In genomic region chr15:84600687-84601554, GRCh38 we compare ENCODE assay signal across 8 cellular contexts. TPM values are rescaled to one million over a fixed set of nuclear protein-coding genes. Genes with fewer than 3 reads are reported as not detected.
A peak's percentile ranks its signal among the peaks of the same experiment; 100 is the strongest.
DNase-seq lines count a peak whose midpoint lies in the region; ATAC-seq and TF ChIP-seq lines count a peak whose summit lies in the region.

Gene ZSCAN2, plus strand, starts transcription at chr15:84601009. Its CDS starts 2,919 bp downstream, at chr15:84603928.

- H3K4me1 Mint-ChIP-seq in GM23338 = peaks cover 56% of the 10 kb centered on the region
- peaks cover 52 to 86% (median 69%) of the 10 kb centered on the region in 7 donors for H3K4me1 Mint-ChIP-seq in naive thymus-derived CD4-positive, alpha-beta T cell
- peaks cover 71% of the 10 kb centered on the region for H3K4me1 Mint-ChIP-seq in stimulated activated memory B cell treated with anti-CD40 and anti-IgM and Interleukin-4, amounts not matched to agents 10 μg/mL and 1 μg/mL and 100 μg/mL, for 72 hours

- peak within 1 kb of the TSS; percentile 93 for H3K27ac Mint-ChIP-seq in GM23338
- peak within 1 kb of the TSS; percentile 67 to 97 (median 88) for H3K27ac Mint-ChIP-seq in naive thymus-derived CD4-positive, alpha-beta T cell
- H3K27ac Mint-ChIP-seq in stimulated activated memory B cell treated with anti-CD40 and anti-IgM and Interleukin-4, amounts not matched to agents 10 μg/mL and 1 μg/mL and 100 μg/mL, for 72 hours = peak within 1 kb of the TSS; percentile 80

- H3K4me2 ChIP-seq in DOHH2 (ENCODE audit: low read length) (peak within 1 kb of the TSS; percentile 78), GM23338 (peak within 1 kb of the TSS; percentile 88), fibroblast of lung (ENCODE audit: extremely low read depth, insufficient read depth, low read length) (peak within 1 kb of the TSS; percentile 88)

- ATAC-seq in GM23338 = peak; percentile 80
- ATAC-seq in naive thymus-derived CD4-positive, alpha-beta T cell = peak; percentile 98
- peak; percentile 96 for ATAC-seq in stimulated activated memory B cell treated with anti-CD40 and anti-IgM and Interleukin-4, amounts not matched to agents 10 μg/mL and 1 μg/mL and 100 μg/mL, for 72 hours

- peaks cover 37% of the 10 kb centered on the region for H3K27me3 Mint-ChIP-seq in GM23338 (ENCODE audit: insufficient read depth, low read depth, poor library complexity)
- H3K27me3 Mint-ChIP-seq in naive thymus-derived CD4-positive, alpha-beta T cell = no peaks in the 10 kb centered on the region
- no peaks in the 10 kb centered on the region for H3K27me3 Mint-ChIP-seq in stimulated activated memory B cell treated with anti-CD40 and anti-IgM and Interleukin-4, amounts not matched to agents 10 μg/mL and 1 μg/mL and 100 μg/mL, for 72 hours

- H3K79me2 ChIP-seq in DOHH2 (ENCODE audit: control insufficient read depth, low read length) = peaks cover 6% of the 10 kb centered on the region
- H3K79me2 ChIP-seq in GM23338 (replicated peaks; ENCODE audit: insufficient read depth) = peaks cover 40% of the 10 kb centered on the region
- H3K79me2 ChIP-seq in fibroblast of lung (ENCODE audit: control insufficient read depth, insufficient read depth, low read length) = peaks cover 1% of the 10 kb centered on the region

- CTCF ChIA-PET in naive thymus-derived CD4-positive, alpha-beta T cell (lab: Charles Lee) = interaction anchor here (0.7 to 1.2 kb wide), 3 partner anchors 8 to 33 kb away, joined by 3 read pairs; no protein-coding TSS in a partner anchor

- H3K9me3 Mint-ChIP-seq in GM23338 = peaks cover 10% of the 10 kb centered on the region; the same call in 2 of the 3 replicates
- H3K9me3 Mint-ChIP-seq in naive thymus-derived CD4-positive, alpha-beta T cell = peaks cover 0 to 3% (median 0%) of the 10 kb centered on the region in 11 donors
- H3K9me3 Mint-ChIP-seq in stimulated activated memory B cell treated with anti-CD40 and anti-IgM and Interleukin-4, amounts not matched to agents 10 μg/mL and 1 μg/mL and 100 μg/mL, for 72 hours = no peaks in the 10 kb centered on the region

- H3K9me2 ChIP-seq in DOHH2 (replicated peaks; ENCODE audit: control insufficient read depth, low read length) (no peaks in the 10 kb centered on the region), GM23338 (ENCODE audit: insufficient read depth) (no peaks in the 10 kb centered on the region)

- peaks cover 18% of the 10 kb centered on the region for H3K36me3 ChIP-seq in DOHH2 (ENCODE audit: control insufficient read depth, low read length)
- peaks cover 8% of the 10 kb centered on the region; the same call in 1 of the 2 replicates for H3K36me3 ChIP-seq in GM23338 (ENCODE audit: insufficient read depth)
- H3K36me3 ChIP-seq in fibroblast of lung (ENCODE audit: control insufficient read depth, insufficient read depth, low read length) = no peaks in the 10 kb centered on the region
- peaks cover 0 to 24% (median 0%) of the 10 kb centered on the region in 3 experiments for H3K36me3 ChIP-seq in naive thymus-derived CD4-positive, alpha-beta T cell (ENCODE audit: control insufficient read depth in 2 of 3, insufficient read depth in 3 of 3, low read length in 3 of 3)

- DNase-seq in GM23338 (ENCODE audit: low spot score) = peak; percentile 99
- DNase-seq in Kasumi-1 (lab: John Stamatoyannopoulos, UW) = peak; percentile 97
- DNase-seq in RKO (ENCODE audit: low spot score) = peak; percentile 94
- DNase-seq in activated T-helper 1 cell treated with anti-CD3 and anti-CD28 coated beads, Interleukin-2, amount 50 U/mL, for 16 hours (ENCODE audit: low read depth in 1 of 2, low spot score in 1 of 2) = peak; percentile 85 to 90
- peak; percentile 89 to 92 for DNase-seq in fibroblast of lung (ENCODE audit: low read depth in 2 of 2)
- peak; percentile 83 to 93 (median 90) for DNase-seq in naive thymus-derived CD4-positive, alpha-beta T cell

- H4K20me1 ChIP-seq in DOHH2 (ENCODE audit: control insufficient read depth, insufficient read depth, low read depth, low read length) (no peaks in the 10 kb centered on the region), GM23338 (replicated peaks; ENCODE audit: insufficient read depth) (peaks cover 12% of the 10 kb centered on the region), fibroblast of lung (ENCODE audit: control insufficient read depth, extremely low read depth, insufficient read depth, low read length) (no peaks in the 10 kb centered on the region)

- peak within 1 kb of the TSS; percentile 95; the same call in 1 of the 2 replicates for H2AFZ ChIP-seq in GM23338
- peak within 1 kb of the TSS; percentile 93 for H2AFZ ChIP-seq in fibroblast of lung (ENCODE audit: low read length)

- H3K4me3 ChIP-seq in DOHH2 (ENCODE audit: low read length) (peak within 1 kb of the TSS; percentile 94), GM23338 (peak within 1 kb of the TSS; percentile 87), fibroblast of lung (replicated peaks in 1 of 4; ENCODE audit: control extremely low read depth in 1 of 4, insufficient read depth in 1 of 4, low read depth in 3 of 4, low read length in 4 of 4) (peak within 1 kb of the TSS; percentile 54 to 92 (median 84))
- peak within 1 kb of the TSS; percentile 96 for H3K4me3 ChIP-seq in naive thymus-derived CD4-positive, alpha-beta T cell (ENCODE audit: low read length)

- POLR2A ChIA-PET in naive thymus-derived CD4-positive, alpha-beta T cell (lab: Charles Lee) = interaction anchor here (0.7 to 5.1 kb wide), 6 partner anchors 9 to 780 kb away, joined by 3 to 115 read pairs (median 4); partner anchors contain the start of genes AKAP13 and WDR73

- H3K9ac ChIP-seq in fibroblast of lung (ENCODE audit: insufficient read depth, low read length) = peak within 1 kb of the TSS; percentile 73

- 0 out of 2 replicates have a peak within 1 kb of the TSS, but pooled peaks have one; percentile 21 for H3K27ac ChIP-seq in DOHH2 (ENCODE audit: low read depth, low read length)
- peak within 1 kb of the TSS; percentile 96 for H3K27ac ChIP-seq in GM23338 (ENCODE audit: low read depth)
- peak within 1 kb of the TSS; percentile 60 for H3K27ac ChIP-seq in fibroblast of lung (ENCODE audit: insufficient read depth, low read length)
- H3K27ac ChIP-seq in naive thymus-derived CD4-positive, alpha-beta T cell (ENCODE audit: low read depth, low read length) = peak within 1 kb of the TSS; percentile 77

- peaks cover 61% of the 10 kb centered on the region for H3K4me1 ChIP-seq in DOHH2 (ENCODE audit: control insufficient read depth, low read length)
- peaks cover 36% of the 10 kb centered on the region for H3K4me1 ChIP-seq in GM23338 (ENCODE audit: insufficient read depth)
- no peaks in the 10 kb centered on the region for H3K4me1 ChIP-seq in fibroblast of lung (ENCODE audit: control insufficient read depth, extremely low read depth, insufficient read depth, low read length)
- H3K4me1 ChIP-seq in naive thymus-derived CD4-positive, alpha-beta T cell (ENCODE audit: control insufficient read depth in 2 of 2, insufficient read depth in 2 of 2, low read length in 2 of 2) = peaks cover 29 to 36% of the 10 kb centered on the region in 2 donors

- intact Hi-C loops in naive thymus-derived CD4-positive, alpha-beta T cell (cut with micrococcal nuclease) = loop anchor here (1.0 to 2.0 kb wide), 8 partner anchors 13 to 380 kb away; partner anchors contain the start of genes PDE8A (in 2 of the 2), ZNF592 (in 2 of the 2), SEC11A (in 1 of the 2) and WDR73 (in 1 of the 2)

- H3K36me3 Mint-ChIP-seq in GM23338 (ENCODE audit: low read depth) = peaks cover 32% of the 10 kb centered on the region
- peaks cover 3 to 20% (median 5%) of the 10 kb centered on the region in 5 donors for H3K36me3 Mint-ChIP-seq in naive thymus-derived CD4-positive, alpha-beta T cell
- peaks cover 22% of the 10 kb centered on the region for H3K36me3 Mint-ChIP-seq in stimulated activated memory B cell treated with anti-CD40 and anti-IgM and Interleukin-4, amounts not matched to agents 10 μg/mL and 1 μg/mL and 100 μg/mL, for 72 hours

- TF ChIP-seq CTCF in DOHH2 (IDR thresholded peaks at IDR 0.05; ENCODE audit: low read depth, low read length, poor library complexity, severe bottlenecking) (no peak), GM23338 (conservative IDR thresholded peaks at IDR 0.05; ENCODE audit: low read depth in 2 of 2) (no peak), fibroblast of lung (conservative IDR thresholded peaks at IDR 0.05 in 1 of 2, IDR thresholded peaks at IDR 0.05 in 1 of 2; ENCODE audit: low read depth in 1 of 2, low read length in 2 of 2) (no peak)

- H3F3A ChIP-seq in DOHH2 (ENCODE audit: control insufficient read depth, insufficient read depth) = 0 out of 2 replicates have a peak, but pooled peaks cover 2% of the 10 kb centered on the region
- peaks cover 21% of the 10 kb centered on the region for H3F3A ChIP-seq in GM23338 (replicated peaks; ENCODE audit: low read depth)

- H3K27me3 ChIP-seq in DOHH2 (ENCODE audit: control insufficient read depth, low read length) = no peaks in the 10 kb centered on the region
- H3K27me3 ChIP-seq in GM23338 (ENCODE audit: insufficient read depth) = no peaks in the 10 kb centered on the region
- H3K27me3 ChIP-seq in fibroblast of lung (ENCODE audit: control insufficient read depth, insufficient read depth, low read length) = no peaks in the 10 kb centered on the region
- H3K27me3 ChIP-seq in naive thymus-derived CD4-positive, alpha-beta T cell (ENCODE audit: control insufficient read depth in 2 of 2, insufficient read depth in 2 of 2, low read length in 2 of 2) = no peaks in the 10 kb centered on the region

- H3K9me3 ChIP-seq in DOHH2 (ENCODE audit: control insufficient read depth, insufficient read depth, low read length) (no peaks in the 10 kb centered on the region), fibroblast of lung (ENCODE audit: control insufficient read depth, insufficient read depth, low read depth, low read length) (no peaks in the 10 kb centered on the region)
- no peaks in the 10 kb centered on the region for H3K9me3 ChIP-seq in naive thymus-derived CD4-positive, alpha-beta T cell (ENCODE audit: control insufficient read depth in 2 of 3, low read length in 3 of 3)

- peak within 1 kb of the TSS; percentile 93 for H3K4me3 Mint-ChIP-seq in GM23338
- peak within 1 kb of the TSS; percentile 89 to 99 (median 96) for H3K4me3 Mint-ChIP-seq in naive thymus-derived CD4-positive, alpha-beta T cell
- H3K4me3 Mint-ChIP-seq in stimulated activated memory B cell treated with anti-CD40 and anti-IgM and Interleukin-4, amounts not matched to agents 10 μg/mL and 1 μg/mL and 100 μg/mL, for 72 hours = peak within 1 kb of the TSS; percentile 86

RNA-seq across cellular contexts. Expression of gene ZSCAN2, which starts in this region (rescaled TPM):
- 63.9 and 93.0 TPM in 2 replicates for total RNA-seq in GM23338 (2014; rRNA removed; shearing (Covaris generic))
- polyA plus RNA-seq in GM23338 (2016; fragmentation: Nextera tagmentation; extraction: Ambion mirVana) (42.7 and 45.8 TPM in 2 replicates), fibroblast of lung (6.4 and 8.9 TPM in 2 replicates)
- total RNA-seq in fibroblast of lung = 9.2 and 9.8 TPM in 2 replicates
- 5.8 and 8.0 TPM in 2 replicates for polyA plus RNA-seq in fibroblast of lung (2012)
- 2.1 and 3.1 TPM in 2 replicates for polyA minus RNA-seq in fibroblast of lung (ENCODE audit: low replicate concordance)
- 10 to 100 TPM in 2 of 5 experiments, 1 to 10 TPM in 3; 4.8 to 13.0 (median 6.8) TPM for total RNA-seq in naive thymus-derived CD4-positive, alpha-beta T cell
- polyA plus RNA-seq in naive thymus-derived CD4-positive, alpha-beta T cell = 10 to 100 TPM in 1 of 2 donors, 1 to 10 TPM in 1; 4.9 to 10.9 TPM

Comparison
In these comparisons a context has a peak if more than half of its experiments do, and no peak if none do; other contexts are left out.
1. Peak in every context shown above with its lines: DNase-seq, ATAC-seq, H3K4me3 ChIP-seq and H3K27ac ChIP-seq.
2. H3K27ac ChIP-seq: peak in every context shown above with its lines; median percentile 96 in GM23338; 77 in naive thymus-derived CD4-positive, alpha-beta T cell; 60 in fibroblast of lung; 21 in DOHH2.